ENCODE assay signal across 7 cellular contexts in the genomic region with DNA sequence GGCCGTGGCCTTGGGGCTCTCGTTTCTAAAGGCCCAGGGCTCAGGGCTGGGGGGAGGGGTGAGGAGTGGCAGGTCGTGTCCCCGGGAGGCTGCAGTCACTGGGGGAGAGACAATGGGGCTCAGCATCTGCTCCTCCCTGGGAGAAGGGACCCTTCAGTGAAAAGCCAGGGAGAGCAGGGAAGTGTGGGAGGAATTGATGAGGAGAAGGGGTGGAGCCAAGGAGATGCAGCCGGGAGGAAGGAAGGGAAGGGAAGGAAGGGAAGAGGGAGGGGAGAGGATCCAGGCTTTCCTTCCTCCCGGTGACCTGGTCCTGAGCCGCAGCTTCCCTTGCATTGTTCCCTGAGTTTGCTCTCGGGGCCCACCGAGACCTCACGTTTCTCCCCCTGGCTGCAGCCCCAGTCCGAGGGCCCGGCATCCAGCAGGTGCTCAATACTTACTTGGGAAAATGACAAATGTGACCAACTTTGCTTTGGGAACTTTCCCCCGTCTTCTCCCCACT. TPM values are rescaled to one million over a fixed set of nuclear protein-coding genes. Genes with fewer than 3 reads are reported as not detected.
DNase-seq lines count a peak whose midpoint lies in the region; ATAC-seq, FAIRE-seq and TF ChIP-seq lines count a peak whose summit lies in the region.

No MANE protein-coding gene starts in this region.

- no peak for FAIRE-seq in kidney (lab: Jason Lieb, UNC)

- H3K9ac ChIP-seq in IMR-90 (ENCODE audit: low read depth, low read length), result peak overlapping the region; percentile 63
- H3K9ac ChIP-seq in kidney (ENCODE audit: low read length in 2 of 2), result no peak overlapping the region

- H3K4ac ChIP-seq in IMR-90 (ENCODE audit: low read depth, low read length), result peak overlapping the region; percentile 92

- no peaks in the 10 kb centered on the region for H3K36me3 ChIP-seq in IMR-90 (ENCODE audit: control insufficient read depth, insufficient read depth, low read length)
- no peaks in the 10 kb centered on the region for H3K36me3 ChIP-seq in kidney (ENCODE audit: control insufficient read depth in 1 of 2, insufficient read depth in 2 of 2, low read length in 2 of 2)
- no peaks in the 10 kb centered on the region for H3K36me3 ChIP-seq in testis (ENCODE audit: low read depth, missing control alignments)

- H4K5ac ChIP-seq in IMR-90 (ENCODE audit: low read depth, low read length), result peak overlapping the region; percentile 30; the same call in 1 of the 2 replicates

- dilution Hi-C loops in IMR-90 (cut with HindIII; ENCODE audit: low sequenced_read_pairs, unreplicated experiment), result no loop called here

- BruUV-seq in IMR-90 (replicated peaks; lab: Mats Ljungman, UMichigan), result no TSS peak

- H3K9me3 ChIP-seq in IMR-90 (ENCODE audit: control insufficient read depth, insufficient read depth, low read length), result no peaks in the 10 kb centered on the region
- no peaks in the 10 kb centered on the region for H3K9me3 ChIP-seq in kidney (ENCODE audit: control insufficient read depth in 1 of 2, low read length in 2 of 2)
- H3K9me3 ChIP-seq in testis, result no peaks in the 10 kb centered on the region

- H2BK5ac ChIP-seq in IMR-90 (ENCODE audit: low read depth, low read length, poor library complexity, severe bottlenecking), result no peak overlapping the region

- peak overlapping the region; percentile 84; the same call in 1 of the 2 replicates for H2AK5ac ChIP-seq in IMR-90 (ENCODE audit: low read depth, low read length)

- H3K27me3 ChIP-seq in IMR-90 (ENCODE audit: control insufficient read depth, insufficient read depth, low read length) (no peaks in the 10 kb centered on the region), testis (no peaks in the 10 kb centered on the region)

- no peak overlapping the region for H3K56ac ChIP-seq in IMR-90 (ENCODE audit: extremely low read depth, insufficient read depth, low read length)

- intact Hi-C loops in IMR-90 (cut with micrococcal nuclease), result no loop called here
- intact Hi-C loops in kidney (cut with DNase I), result no loop called here
- intact Hi-C loops in testis (cut with DNase I; ENCODE audit: low total_unique reads), result no loop called here

- H3K9me1 ChIP-seq in IMR-90 (ENCODE audit: insufficient read depth, low read length), result peaks cover 23% of the 10 kb centered on the region

- ATAC-seq in IMR-90 (ENCODE audit: low read depth) (no peak), left lobe of liver (no peak)

- peaks cover 24% of the 10 kb centered on the region for H3K4me1 ChIP-seq in IMR-90 (ENCODE audit: control insufficient read depth, insufficient read depth, low read length)
- peaks cover 3% of the 10 kb centered on the region in 2 donors for H3K4me1 ChIP-seq in kidney (ENCODE audit: control insufficient read depth in 1 of 2, insufficient read depth in 1 of 2, low read depth in 1 of 2, low read length in 2 of 2)
- H3K4me1 ChIP-seq in testis, result peaks cover 16% of the 10 kb centered on the region

- POLR2A ChIA-PET in IMR-90 (lab: Charles Lee; ENCODE audit: unreplicated experiment), result no interaction called here

- TF ChIP-seq RAD21 in IMR-90 (IDR thresholded peaks at IDR 0.05; ENCODE audit: low read length), result no peak

- no peak overlapping the region; the same call in 1 of the 2 replicates for H3K18ac ChIP-seq in IMR-90 (ENCODE audit: low read depth, low read length)

- H2BK120ac ChIP-seq in IMR-90 (ENCODE audit: low read depth, low read length), result 0 out of 2 replicates have a peak overlapping the region, but pooled peaks have one; percentile 38

- no peak overlapping the region for H2BK20ac ChIP-seq in IMR-90 (ENCODE audit: low read depth, low read length)

- H2BK15ac ChIP-seq in IMR-90 (ENCODE audit: low read depth, low read length), result 0 out of 3 replicates have a peak overlapping the region, but pooled peaks have one; percentile 12

- 12% methylated on average over 10 of the region's 13 CpGs; no CpG with 5 or more reads in 1 of the 2 experiments for WGBS in IMR-90 (ENCODE audit: extremely low coverage in 2 of 2, insufficient read length in 1 of 2), 2 experiments
- 4 to 11% methylated on average over 13 of the region's 13 CpGs for WGBS in testis, 2 donors

- peak overlapping the region; percentile 54; the same call in 1 of the 2 replicates for H3K23ac ChIP-seq in IMR-90 (ENCODE audit: low read depth, low read length)

- peak overlapping the region; percentile 48 for H3K4me2 ChIP-seq in IMR-90 (ENCODE audit: low read depth, low read length)

- no peak for TF ChIP-seq CTCF in IMR-90 (conservative IDR thresholded peaks at IDR 0.05; ENCODE audit: low read depth, low read length)
- no peak for TF ChIP-seq CTCF in kidney (IDR thresholded peaks at IDR 0.05; ENCODE audit: borderline replicate concordance, extremely low read depth, insufficient read depth)
- TF ChIP-seq CTCF in testis (IDR thresholded peaks at IDR 0.05), result no peak

- H3K4me3 ChIP-seq in IMR-90 (ENCODE audit: insufficient read depth, low read depth, low read length), result peak overlapping the region; percentile 83; the same call in 1 of the 2 replicates
- H3K4me3 ChIP-seq in kidney (ENCODE audit: low read length in 2 of 2), result peak overlapping the region; percentile 16 to 65
- peak overlapping the region; percentile 42 to 64 for H3K4me3 ChIP-seq in testis

- CTCF ChIA-PET in IMR-90 (lab: Yijun Ruan, JAX), result interaction anchor here (0.5 kb wide), 1 partner anchor 155 kb away, joined by 3 read pairs; no protein-coding TSS in a partner anchor

- TF ChIP-seq POLR2A in IMR-90 (IDR thresholded peaks at IDR 0.05; ENCODE audit: low read depth, low read length) (no peak), testis (IDR thresholded peaks at IDR 0.05) (no peak)

- in situ Hi-C loops in IMR-90 (cut with MboI; ENCODE audit: low sequenced_read_pairs), result no loop called here

- peaks cover 12 to 40% of the 10 kb centered on the region in 2 experiments; a peak in 3 of 4 replicates for H3K79me1 ChIP-seq in IMR-90 (ENCODE audit: low read depth in 1 of 2, low read length in 2 of 2)

- H4K91ac ChIP-seq in IMR-90 (ENCODE audit: insufficient read depth, low read depth, low read length), result peak overlapping the region; percentile 37; the same call in 1 of the 2 replicates

- H4K20me1 ChIP-seq in IMR-90 (ENCODE audit: insufficient read depth, low read length), result peaks cover 4% of the 10 kb centered on the region; the same call in 1 of the 2 replicates

- H2AK9ac ChIP-seq in IMR-90 (replicated peaks; ENCODE audit: low read depth, low read length, poor library complexity), result peak overlapping the region; percentile 92

- peak overlapping the region; percentile 62 to 97; a peak in 3 of 4 replicates for H4K8ac ChIP-seq in IMR-90 (ENCODE audit: low read depth in 2 of 2, low read length in 2 of 2)

- H2AFZ ChIP-seq in IMR-90 (replicated peaks; ENCODE audit: low read length, poor library complexity), result peak overlapping the region; percentile 87

- DNase-seq in IMR-90, result peak; percentile 9
- DNase-seq in caudate nucleus (lab: John Stamatoyannopoulos, UW), result peak in 19 of 61 donors; percentile 9 to 58 (median 48)
- DNase-seq in kidney, result no peak
- peak; percentile 22 for DNase-seq in testis
- DNase-seq in left lobe of liver (ENCODE audit: low spot score), result no peak
- no peak for DNase-seq in NCI-H2227 (lab: John Stamatoyannopoulos, UW; ENCODE audit: unreplicated experiment)
- DNase-seq in medulla oblongata (ENCODE audit: extremely low spot score), result no peak

- no peak overlapping the region for H3K27ac ChIP-seq in IMR-90 (ENCODE audit: insufficient read depth, low read length)
- peak overlapping the region; percentile 54 for H3K27ac ChIP-seq in caudate nucleus (ENCODE audit: low read depth, low read length)
- H3K27ac ChIP-seq in kidney (ENCODE audit: low read depth in 2 of 2, low read length in 2 of 2), result peak overlapping the region in 1 of 2 donors; percentile 35
- H3K27ac ChIP-seq in testis, result peak overlapping the region in 1 of 2 donors; percentile 92

- no peak overlapping the region; the same call in 1 of the 2 replicates for H3K14ac ChIP-seq in IMR-90 (replicated peaks; ENCODE audit: low read depth, low read length)

TF ChIP-seq in IMR-90, 13 proteins besides CTCF, POLR2A, EP300 and RAD21 (continues in another document):
- no peak for TF ChIP-seq RCOR1 (IDR thresholded peaks at IDR 0.05; ENCODE audit: insufficient replicate concordance, low read length)
- no peak for TF ChIP-seq BHLHE40 (IDR thresholded peaks at IDR 0.05; ENCODE audit: low read depth, low read length)
- TF ChIP-seq MAFK (IDR thresholded peaks at IDR 0.05; ENCODE audit: low read depth, low read length), result no peak
- TF ChIP-seq SMC3 (IDR thresholded peaks at IDR 0.05; ENCODE audit: low read depth, low read length), result no peak
- TF ChIP-seq NFE2L2 (IDR thresholded peaks at IDR 0.05; ENCODE audit: low read depth, low read length), result no peak
- TF ChIP-seq CHD1 (IDR thresholded peaks at IDR 0.05; ENCODE audit: low read depth, low read length), result no peak
- no peak for TF ChIP-seq MXI1 (IDR thresholded peaks at IDR 0.05; ENCODE audit: borderline replicate concordance, low read depth, low read length)
- TF ChIP-seq, protein P1, sequence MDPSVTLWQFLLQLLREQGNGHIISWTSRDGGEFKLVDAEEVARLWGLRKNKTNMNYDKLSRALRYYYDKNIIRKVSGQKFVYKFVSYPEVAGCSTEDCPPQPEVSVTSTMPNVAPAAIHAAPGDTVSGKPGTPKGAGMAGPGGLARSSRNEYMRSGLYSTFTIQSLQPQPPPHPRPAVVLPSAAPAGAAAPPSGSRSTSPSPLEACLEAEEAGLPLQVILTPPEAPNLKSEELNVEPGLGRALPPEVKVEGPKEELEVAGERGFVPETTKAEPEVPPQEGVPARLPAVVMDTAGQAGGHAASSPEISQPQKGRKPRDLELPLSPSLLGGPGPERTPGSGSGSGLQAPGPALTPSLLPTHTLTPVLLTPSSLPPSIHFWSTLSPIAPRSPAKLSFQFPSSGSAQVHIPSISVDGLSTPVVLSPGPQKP (IDR thresholded peaks at IDR 0.05; ENCODE audit: borderline replicate concordance, low read depth, low read length), result no peak
- TF ChIP-seq FOS (IDR thresholded peaks at IDR 0.05; ENCODE audit: low read depth, low read length), result no peak
- no peak for TF ChIP-seq MAZ (IDR thresholded peaks at IDR 0.05; ENCODE audit: borderline replicate concordance, low read depth, low read length)
- TF ChIP-seq RFX5 (IDR thresholded peaks at IDR 0.05; ENCODE audit: low read depth, low read length), result no peak
- TF ChIP-seq CEBPB (IDR thresholded peaks at IDR 0.05; ENCODE audit: low read depth, low read length), result no peak

RNA-seq across cellular contexts. Expression of a gene that starts 1.4 kb away (rescaled TPM):
- 8.2 and 8.9 TPM in 2 replicates for total RNA-seq in IMR-90 (2012; rRNA removed)
- polyA plus RNA-seq in IMR-90 (2012; rRNA removed), result 7.6 and 9.2 TPM in 2 replicates
- 4.4 and 6.6 TPM in 2 replicates for polyA plus RNA-seq in IMR-90 (2012; cell fraction: cytosol; rRNA removed)
- 12.5 and 18.6 TPM in 2 replicates for polyA plus RNA-seq in IMR-90 (2012; cell fraction: nucleus; rRNA removed; ENCODE audit: low replicate concordance)
- total RNA-seq in kidney, result 17.0 TPM
- polyA plus RNA-seq in kidney (ENCODE audit: insufficient read depth, low read depth, low replicate concordance), result 11.0 TPM
- total RNA-seq in testis, result 1 to 10 TPM; 7.8 to 9.4 TPM
- 5.7 TPM for polyA plus RNA-seq in testis (ENCODE audit: insufficient read depth, low read depth, low replicate concordance)
- 6.7 TPM for total RNA-seq in left lobe of liver

Comparison
In these comparisons a context has a peak if more than half of its experiments do, and no peak if none do; other contexts are left out.
1. DNase-seq: peak in IMR-90 (single experiment) and testis (single experiment); none in kidney (single experiment), left lobe of liver (single experiment), NCI-H2227 (single experiment) and medulla oblongata (single experiment).
2. Peak in every context shown above with its lines, with median percentiles within 50 percentile points of each other: H3K4me3 ChIP-seq.